7 cellular contexts compared by ENCODE assay signal in genomic region chr16:20865420-20866126, GRCh38.
A peak's percentile ranks its signal among the peaks of the same experiment; 100 is the strongest.
DNase-seq lines count a peak whose midpoint lies in the region; ATAC-seq and TF ChIP-seq lines count a peak whose summit lies in the region.

No MANE protein-coding gene starts in this region.

- no peak for TF ChIP-seq CTCF in coronary artery (IDR thresholded peaks at IDR 0.05)

- H3K4me3 Mint-ChIP-seq in stimulated activated naive B cell treated with anti-CD40 and anti-IgM and Interleukin-4, amounts not matched to agents 10 μg/mL and 1 μg/mL and 100 μg/mL, for 72 hours: no peak overlapping the region

- peaks cover 32 to 33% of the 10 kb centered on the region in 2 donors for H3K36me3 Mint-ChIP-seq in stimulated activated naive B cell treated with anti-CD40 and anti-IgM and Interleukin-4, amounts not matched to agents 10 μg/mL and 1 μg/mL and 100 μg/mL, for 72 hours

- peak overlapping the region; percentile 28 for H3K27ac Mint-ChIP-seq in stimulated activated naive B cell treated with anti-CD40 and anti-IgM and Interleukin-4, amounts not matched to agents 10 μg/mL and 1 μg/mL and 100 μg/mL, for 72 hours

- peak overlapping the region; percentile 71 to 81 for H3K27ac ChIP-seq in coronary artery

- ATAC-seq in GM19043 (IDR thresholded peaks at IDR 0.05; ENCODE audit: low read depth, unreplicated experiment): peak; percentile 59
- peak; percentile 85 for ATAC-seq in HG03432 (IDR thresholded peaks at IDR 0.05; ENCODE audit: unreplicated experiment)
- peak in 1 of 2 donors; percentile 61 for ATAC-seq in stimulated activated naive B cell treated with anti-CD40 and anti-IgM and Interleukin-4, amounts not matched to agents 10 μg/mL and 1 μg/mL and 100 μg/mL, for 72 hours (replicated peaks)
- ATAC-seq in GM21367 (IDR thresholded peaks at IDR 0.05; ENCODE audit: unreplicated experiment): no peak

- DNase-seq in coronary artery (ENCODE audit: low spot score) (no peak), inferior parietal cortex (ENCODE audit: extremely low spot score) (no peak), pons (ENCODE audit: low spot score) (no peak)
- no peak for DNase-seq in stimulated activated naive B cell treated with anti-CD40 and anti-IgM and Interleukin-4, amounts not matched to agents 10 μg/mL and 1 μg/mL and 100 μg/mL, for 72 hours

- H3K4me1 Mint-ChIP-seq in stimulated activated naive B cell treated with anti-CD40 and anti-IgM and Interleukin-4, amounts not matched to agents 10 μg/mL and 1 μg/mL and 100 μg/mL, for 72 hours: peaks cover 8 to 17% of the 10 kb centered on the region in 2 donors

- no peaks in the 10 kb centered on the region for H3K27me3 Mint-ChIP-seq in stimulated activated naive B cell treated with anti-CD40 and anti-IgM and Interleukin-4, amounts not matched to agents 10 μg/mL and 1 μg/mL and 100 μg/mL, for 72 hours

- H3K4me3 ChIP-seq in coronary artery: no peak overlapping the region

- H3K9me3 Mint-ChIP-seq in stimulated activated naive B cell treated with anti-CD40 and anti-IgM and Interleukin-4, amounts not matched to agents 10 μg/mL and 1 μg/mL and 100 μg/mL, for 72 hours: peaks cover 0 to 2% of the 10 kb centered on the region in 2 donors
